17 cellular contexts compared by ENCODE assay signal in genomic region chr17:4720787-4721186, GRCh38. TPM values are rescaled to one million over a fixed set of nuclear protein-coding genes. Genes with fewer than 3 reads are reported as not detected.
A peak's percentile ranks its signal among the peaks of the same experiment; 100 is the strongest.
DNase-seq lines count a peak whose midpoint lies in the region; ATAC-seq and TF ChIP-seq lines count a peak whose summit lies in the region.
"Had no signal": no experiment of that assay in that cellular context is flagged by ENCODE, and none has a peak within 500 bp of the region (broad histone marks: within the 10 kb centered on the region; RNA-seq: fewer than 3 reads in every experiment).

No MANE protein-coding gene starts in this region.

- peaks cover 43% of the 10 kb centered on the region for H3K4me1 Mint-ChIP-seq in activated T-helper 1 cell treated with anti-CD3 and anti-CD28 coated beads, Interleukin-12 subunit alpha, Interleukin-12 subunit beta, Interleukin-2, Interleukin-4 antibody, amounts not matched to agents 30 ng/mL and 10 ng/mL and 1 ng/mL, durations not matched to agents 14 hours and 24 hours and 36 hours (ENCODE audit: low read depth)
- H3K4me1 Mint-ChIP-seq in naive thymus-derived CD4-positive, alpha-beta T cell: peaks cover 3 to 32% (median 11%) of the 10 kb centered on the region in 7 donors

- DNase-seq in A673 (ENCODE audit: low spot score) (no peak), HCT116 (ENCODE audit: low read depth, low spot score) (no peak), hippocampal formation (lab: John Stamatoyannopoulos, UW) (no peak), mucosa of gallbladder (ENCODE audit: low spot score) (no peak), amygdala (lab: John Stamatoyannopoulos, UW) (no peak)
- DNase-seq in activated T-helper 1 cell treated with anti-CD3 and anti-CD28 coated beads, Interleukin-12 subunit alpha, Interleukin-12 subunit beta, Interleukin-2, Interleukin-4 antibody, amounts not matched to agents 30 ng/mL and 10 ng/mL and 1 ng/mL, durations not matched to agents 14 hours and 24 hours and 36 hours (ENCODE audit: low spot score): no peak
- DNase-seq in naive thymus-derived CD4-positive, alpha-beta T cell: no peak
- DNase-seq: activated T-cell treated with anti-CD3 and anti-CD28 coated beads, Interleukin-2, amount 50 U/mL, for 4 hours; DMS79 treated with DMSO at 0.1 percent for 48 hours; mesenchymal stem cell; NCI-H2029 treated with DMSO at 0.1 percent for 48 hours; NCI-H526; nucleus accumbens had no signal

- H3K36me3 Mint-ChIP-seq in activated T-helper 1 cell treated with anti-CD3 and anti-CD28 coated beads, Interleukin-12 subunit alpha, Interleukin-12 subunit beta, Interleukin-2, Interleukin-4 antibody, amounts not matched to agents 30 ng/mL and 10 ng/mL and 1 ng/mL, durations not matched to agents 14 hours and 24 hours and 36 hours (ENCODE audit: low read depth): peaks cover 41% of the 10 kb centered on the region
- H3K36me3 Mint-ChIP-seq in naive thymus-derived CD4-positive, alpha-beta T cell: peaks cover 0 to 29% (median 14%) of the 10 kb centered on the region in 5 donors

- no peak overlapping the region for H3K4me3 ChIP-seq in A673 (ENCODE audit: low read depth, low read length, poor library complexity, severe bottlenecking)
- H3K4me3 ChIP-seq in HCT116 (replicated peaks in 1 of 2; ENCODE audit: low read depth in 1 of 2, low read length in 2 of 2): no peak overlapping the region
- no peak overlapping the region for H3K4me3 ChIP-seq in naive thymus-derived CD4-positive, alpha-beta T cell (ENCODE audit: low read length)
- H3K4me3 ChIP-seq: gastroesophageal sphincter had no signal

- intact Hi-C loops in A673 (cut with micrococcal nuclease; ENCODE audit: unreplicated experiment) (no loop called here), HCT116 (cut with micrococcal nuclease) (no loop called here)
- intact Hi-C loops in activated T-helper 1 cell treated with anti-CD3 and anti-CD28 coated beads, Interleukin-12 subunit alpha, Interleukin-12 subunit beta, Interleukin-2, Interleukin-4 antibody, amounts not matched to agents 30 ng/mL and 10 ng/mL and 1 ng/mL, durations not matched to agents 14 hours and 24 hours and 36 hours (cut with micrococcal nuclease): no loop called here
- intact Hi-C loops in naive thymus-derived CD4-positive, alpha-beta T cell (cut with micrococcal nuclease): no loop called here

- H3K9me3 Mint-ChIP-seq in activated T-helper 1 cell treated with anti-CD3 and anti-CD28 coated beads, Interleukin-12 subunit alpha, Interleukin-12 subunit beta, Interleukin-2, Interleukin-4 antibody, amounts not matched to agents 30 ng/mL and 10 ng/mL and 1 ng/mL, durations not matched to agents 14 hours and 24 hours and 36 hours: no peaks in the 10 kb centered on the region
- H3K9me3 Mint-ChIP-seq in naive thymus-derived CD4-positive, alpha-beta T cell: peaks cover 0 to 2% (median 0%) of the 10 kb centered on the region in 11 donors
- H3K9me3 Mint-ChIP-seq: activated T-cell treated with anti-CD3 and anti-CD28 coated beads, Interleukin-2, amount 50 U/mL, for 4 hours had no signal

- BruUV-seq in A673 (replicated peaks; lab: Mats Ljungman, UMichigan) (TSS peak; percentile 91), HCT116 (replicated peaks; lab: Mats Ljungman, UMichigan) (TSS peak; percentile 86)

- no peaks in the 10 kb centered on the region for H4K20me1 ChIP-seq in HCT116 (ENCODE audit: insufficient read depth)

- peak overlapping the region; percentile 65 for H3K27ac Mint-ChIP-seq in activated T-helper 1 cell treated with anti-CD3 and anti-CD28 coated beads, Interleukin-12 subunit alpha, Interleukin-12 subunit beta, Interleukin-2, Interleukin-4 antibody, amounts not matched to agents 30 ng/mL and 10 ng/mL and 1 ng/mL, durations not matched to agents 14 hours and 24 hours and 36 hours
- peak overlapping the region in 5 of 9 donors; percentile 17 to 69 (median 47) for H3K27ac Mint-ChIP-seq in naive thymus-derived CD4-positive, alpha-beta T cell

- ATAC-seq in HCT116: no peak
- ATAC-seq in naive thymus-derived CD4-positive, alpha-beta T cell: no peak
- no peak for ATAC-seq in HG03442 (IDR thresholded peaks at IDR 0.05; ENCODE audit: unreplicated experiment)
- ATAC-seq: activated CD4-positive, CD25-positive, alpha-beta regulatory T cell treated with anti-CD3 and anti-CD28 coated beads, Interleukin-2, amount 50 U/mL, for 24 hours had no signal

- H3K27ac ChIP-seq in A673 (ENCODE audit: low read depth, low read length, poor library complexity, severe bottlenecking) (no peak overlapping the region), HCT116 (ENCODE audit: low read depth, low read length) (no peak overlapping the region)
- peak overlapping the region; percentile 21 for H3K27ac ChIP-seq in naive thymus-derived CD4-positive, alpha-beta T cell (ENCODE audit: low read depth, low read length)
- H3K27ac ChIP-seq: gastroesophageal sphincter had no signal

- no peak for TF ChIP-seq POLR2A in HCT116 (IDR thresholded peaks at IDR 0.05; ENCODE audit: borderline replicate concordance, extremely low read depth, insufficient read depth, insufficient read length)

- no peaks in the 10 kb centered on the region for H3K27me3 Mint-ChIP-seq in activated T-helper 1 cell treated with anti-CD3 and anti-CD28 coated beads, Interleukin-12 subunit alpha, Interleukin-12 subunit beta, Interleukin-2, Interleukin-4 antibody, amounts not matched to agents 30 ng/mL and 10 ng/mL and 1 ng/mL, durations not matched to agents 14 hours and 24 hours and 36 hours (ENCODE audit: insufficient read depth)
- no peaks in the 10 kb centered on the region for H3K27me3 Mint-ChIP-seq in naive thymus-derived CD4-positive, alpha-beta T cell

- H3K9me2 ChIP-seq in HCT116 (ENCODE audit: insufficient read depth): no peaks in the 10 kb centered on the region

- H3K36me3 ChIP-seq in A673 (ENCODE audit: insufficient read depth, low read length, poor library complexity, severe bottlenecking) (peaks cover 17% of the 10 kb centered on the region), HCT116 (ENCODE audit: control insufficient read depth in 1 of 2, insufficient read depth in 2 of 2, low read length in 2 of 2) (peaks cover 14 to 16% of the 10 kb centered on the region in 2 experiments; a peak in 2 of 4 replicates)
- H3K36me3 ChIP-seq in naive thymus-derived CD4-positive, alpha-beta T cell (ENCODE audit: control insufficient read depth in 2 of 3, insufficient read depth in 3 of 3, low read length in 3 of 3): peaks cover 8 to 62% (median 24%) of the 10 kb centered on the region in 3 experiments

- no peaks in the 10 kb centered on the region for H3K4me1 ChIP-seq in A673 (ENCODE audit: insufficient read depth, low read length, poor library complexity, severe bottlenecking)
- H3K4me1 ChIP-seq in HCT116 (ENCODE audit: control insufficient read depth in 1 of 2, insufficient read depth in 2 of 2, low read length in 2 of 2): peaks cover 16 to 17% of the 10 kb centered on the region in 2 experiments
- peaks cover 1 to 4% of the 10 kb centered on the region in 2 donors for H3K4me1 ChIP-seq in naive thymus-derived CD4-positive, alpha-beta T cell (ENCODE audit: control insufficient read depth in 2 of 2, insufficient read depth in 2 of 2, low read length in 2 of 2)

- H3K9me3 ChIP-seq in A673 (ENCODE audit: low read depth, low read length, poor library complexity, severe bottlenecking): no peaks in the 10 kb centered on the region
- H3K9me3 ChIP-seq in HCT116 (ENCODE audit: control insufficient read depth in 1 of 2, insufficient read depth in 1 of 2, low read depth in 1 of 2, low read length in 2 of 2): no peaks in the 10 kb centered on the region
- H3K9me3 ChIP-seq in naive thymus-derived CD4-positive, alpha-beta T cell (ENCODE audit: control insufficient read depth in 2 of 3, low read length in 3 of 3): no peaks in the 10 kb centered on the region
- H3K9me3 ChIP-seq: gastroesophageal sphincter had no signal

- POLR2A ChIA-PET in A673 (lab: Charles Lee; ENCODE audit: low non-redundant PET) (no interaction called here), HCT116 (lab: Charles Lee) (no interaction called here)
- POLR2A ChIA-PET in naive thymus-derived CD4-positive, alpha-beta T cell (lab: Charles Lee): interaction anchor here (0.6 to 3.5 kb wide), 3 partner anchors 10 to 712 kb away, joined by 3 to 26 read pairs (median 4); partner anchors contain the start of gene ARRB2

- TF ChIP-seq CTCF in A673 (conservative IDR thresholded peaks at IDR 0.05; ENCODE audit: low read depth, low read length): no peak
- TF ChIP-seq CTCF in HCT116 (IDR thresholded peaks at IDR 0.05 in 2 of 3, conservative IDR thresholded peaks at IDR 0.05 in 1 of 3; ENCODE audit: borderline replicate concordance in 1 of 3, insufficient read depth in 1 of 3, low read depth in 2 of 3, low read length in 2 of 3): no peak

- no peak overlapping the region for H3K9ac ChIP-seq in HCT116 (ENCODE audit: low read length)

- no peaks in the 10 kb centered on the region for H3K27me3 ChIP-seq in A673 (replicated peaks; ENCODE audit: insufficient read depth, low read depth, low read length, poor library complexity)
- no peaks in the 10 kb centered on the region for H3K27me3 ChIP-seq in HCT116 (ENCODE audit: insufficient read depth, low read length)
- no peaks in the 10 kb centered on the region for H3K27me3 ChIP-seq in naive thymus-derived CD4-positive, alpha-beta T cell (ENCODE audit: control insufficient read depth in 2 of 2, insufficient read depth in 2 of 2, low read length in 2 of 2)
- H3K27me3 ChIP-seq: gastroesophageal sphincter had no signal

- no peak overlapping the region for H3K4me3 Mint-ChIP-seq in activated T-helper 1 cell treated with anti-CD3 and anti-CD28 coated beads, Interleukin-12 subunit alpha, Interleukin-12 subunit beta, Interleukin-2, Interleukin-4 antibody, amounts not matched to agents 30 ng/mL and 10 ng/mL and 1 ng/mL, durations not matched to agents 14 hours and 24 hours and 36 hours
- H3K4me3 Mint-ChIP-seq in naive thymus-derived CD4-positive, alpha-beta T cell: no peak overlapping the region
- H3K4me3 Mint-ChIP-seq: activated T-cell treated with anti-CD3 and anti-CD28 coated beads, Interleukin-2, amount 50 U/mL, for 4 hours had no signal

- peak overlapping the region; percentile 59; the same call in 1 of the 2 replicates for H3K4me2 ChIP-seq in HCT116 (ENCODE audit: low read length)

- TF ChIP-seq RAD21 in HCT116 (IDR thresholded peaks at IDR 0.05; ENCODE audit: low read depth): no peak

- no peaks in the 10 kb centered on the region for H3K79me2 ChIP-seq in HCT116 (ENCODE audit: insufficient read depth, low read length)

- CTCF ChIA-PET in A673 (lab: Charles Lee): no interaction called here
- CTCF ChIA-PET in HCT116 (lab: Charles Lee): no interaction called here
- CTCF ChIA-PET in naive thymus-derived CD4-positive, alpha-beta T cell (lab: Charles Lee): no interaction called here

- RAD21 ChIA-PET in HCT116 (lab: Charles Lee; ENCODE audit: low non-redundant PET in 1 of 2, low total read pairs in 2 of 2, uncharacterized antibody in 2 of 2, unreplicated experiment in 2 of 2): no interaction called here

- H2AFZ ChIP-seq in HCT116 (ENCODE audit: low read depth, low read length, poor library complexity, severe bottlenecking): no peak overlapping the region

RNA-seq across cellular contexts. Expression of gene ARRB2, which starts 10.4 kb away (rescaled TPM):
- total RNA-seq in A673 (2021) (82.2 and 100 TPM in 2 replicates), HCT116 (2021; ENCODE audit: unreplicated experiment) (70.8 TPM), mucosa of gallbladder (94.6 TPM)
- polyA plus RNA-seq in HCT116 (2012): 74.1 and 74.4 TPM in 2 replicates
- 202 and 204 TPM in 2 replicates for total RNA-seq in activated T-helper 1 cell treated with anti-CD3 and anti-CD28 coated beads, Interleukin-12 subunit alpha, Interleukin-12 subunit beta, Interleukin-2, Interleukin-4 antibody, amounts not matched to agents 30 ng/mL and 10 ng/mL and 1 ng/mL, durations not matched to agents 14 hours and 24 hours and 36 hours
- 100 to 1,000 TPM; 270 to 601 (median 377) TPM for total RNA-seq in naive thymus-derived CD4-positive, alpha-beta T cell
- polyA plus RNA-seq in naive thymus-derived CD4-positive, alpha-beta T cell: 10 to 100 TPM; 34.8 to 35.0 TPM

RNA-seq across cellular contexts. Expression of gene MED11, which starts 10.4 kb away (rescaled TPM):
- total RNA-seq in A673 (2021) (13.7 and 22.5 TPM in 2 replicates), HCT116 (2021; ENCODE audit: unreplicated experiment) (13.7 TPM), mucosa of gallbladder (25.6 TPM)
- 16.6 and 19.1 TPM in 2 replicates for polyA plus RNA-seq in HCT116 (2012)
- 21.9 and 23.7 TPM in 2 replicates for total RNA-seq in activated T-helper 1 cell treated with anti-CD3 and anti-CD28 coated beads, Interleukin-12 subunit alpha, Interleukin-12 subunit beta, Interleukin-2, Interleukin-4 antibody, amounts not matched to agents 30 ng/mL and 10 ng/mL and 1 ng/mL, durations not matched to agents 14 hours and 24 hours and 36 hours
- 10 to 100 TPM; 10.4 to 32.0 (median 25.5) TPM for total RNA-seq in naive thymus-derived CD4-positive, alpha-beta T cell
- 10 to 100 TPM; 43.2 to 73.9 TPM for polyA plus RNA-seq in naive thymus-derived CD4-positive, alpha-beta T cell

RNA-seq across cellular contexts. Expression of gene PELP1, which starts 16.9 kb away (rescaled TPM):
- total RNA-seq in A673 (2021) (142 and 161 TPM in 2 replicates), HCT116 (2021; ENCODE audit: unreplicated experiment) (93.4 TPM), mucosa of gallbladder (56.4 TPM)
- polyA plus RNA-seq in HCT116 (2012): 46.9 and 47.5 TPM in 2 replicates
- 130 and 145 TPM in 2 replicates for total RNA-seq in activated T-helper 1 cell treated with anti-CD3 and anti-CD28 coated beads, Interleukin-12 subunit alpha, Interleukin-12 subunit beta, Interleukin-2, Interleukin-4 antibody, amounts not matched to agents 30 ng/mL and 10 ng/mL and 1 ng/mL, durations not matched to agents 14 hours and 24 hours and 36 hours
- total RNA-seq in naive thymus-derived CD4-positive, alpha-beta T cell: 10 to 100 TPM; 41.4 to 80.4 (median 70.0) TPM
- polyA plus RNA-seq in naive thymus-derived CD4-positive, alpha-beta T cell: 10 to 100 TPM; 11.6 to 13.2 TPM

RNA-seq across cellular contexts. Expression of gene ZMYND15, which starts 18.8 kb away (rescaled TPM):
- 0.17 and 0.37 TPM in 2 replicates for total RNA-seq in A673 (2021)
- total RNA-seq in HCT116 (2021; ENCODE audit: unreplicated experiment): 2.8 TPM
- polyA plus RNA-seq in HCT116 (2012): 1.6 and 2.7 TPM in 2 replicates
- total RNA-seq in activated T-helper 1 cell treated with anti-CD3 and anti-CD28 coated beads, Interleukin-12 subunit alpha, Interleukin-12 subunit beta, Interleukin-2, Interleukin-4 antibody, amounts not matched to agents 30 ng/mL and 10 ng/mL and 1 ng/mL, durations not matched to agents 14 hours and 24 hours and 36 hours: 0.18 TPM in 1 of 2 replicates, not detected in the other
- total RNA-seq in naive thymus-derived CD4-positive, alpha-beta T cell: 1 to 10 TPM in 2 of 5 experiments, under 1 TPM in 2, not detected in 1; 0.22 to 5.2 (median 1.4) TPM
- polyA plus RNA-seq in naive thymus-derived CD4-positive, alpha-beta T cell: not detected
- total RNA-seq in mucosa of gallbladder: 5.3 TPM
- total RNA-seq: IMR-90 had no signal

RNA-seq across cellular contexts. Expression of gene CXCL16, which starts 18.9 kb away (rescaled TPM):
- total RNA-seq in A673 (2021): 4.0 and 6.0 TPM in 2 replicates
- total RNA-seq in HCT116 (2021; ENCODE audit: unreplicated experiment): 44.8 TPM
- 60.4 and 64.3 TPM in 2 replicates for polyA plus RNA-seq in HCT116 (2012)
- total RNA-seq in activated T-helper 1 cell treated with anti-CD3 and anti-CD28 coated beads, Interleukin-12 subunit alpha, Interleukin-12 subunit beta, Interleukin-2, Interleukin-4 antibody, amounts not matched to agents 30 ng/mL and 10 ng/mL and 1 ng/mL, durations not matched to agents 14 hours and 24 hours and 36 hours: 3.7 and 7.0 TPM in 2 replicates
- total RNA-seq in naive thymus-derived CD4-positive, alpha-beta T cell: 10 to 100 TPM in 2 of 5 experiments, 1 to 10 TPM in 3; 2.6 to 68.0 (median 3.4) TPM
- polyA plus RNA-seq in naive thymus-derived CD4-positive, alpha-beta T cell: 1 to 10 TPM; 1.2 to 4.4 TPM
- total RNA-seq in mucosa of gallbladder: 92.6 TPM
